1 cellular context compared by ENCODE assay signal in genomic region chr22:44701824-44702478, GRCh38.
TF ChIP-seq lines count a peak whose summit lies in the region.

PRR5 (plus strand) TSS chr22:44702204; CDS start chr22:44702475, 271 bp downstream.

TF ChIP-seq in HepG2, 621 proteins besides CTCF, POLR2A, EP300 and RAD21 (continued from another document):
- TF ChIP-seq ZSCAN5A (CRISPR knock-in tag; IDR thresholded peaks at IDR 0.05; ENCODE audit: borderline replicate concordance), result no peak
- TF ChIP-seq ZNF512 (CRISPR knock-in tag; IDR thresholded peaks at IDR 0.05), result no peak
- no peak for TF ChIP-seq ARHGAP35 (CRISPR knock-in tag; IDR thresholded peaks at IDR 0.05; ENCODE audit: borderline replicate concordance)
- peak; percentile 25; the same call in 1 of the 2 replicates for TF ChIP-seq SPEN (CRISPR knock-in tag; IDR thresholded peaks at IDR 0.05; ENCODE audit: low read depth)
- no peak for TF ChIP-seq FOXP1 (IDR thresholded peaks at IDR 0.05)
- no peak for TF ChIP-seq FOXP1 (CRISPR knock-in tag; IDR thresholded peaks at IDR 0.05)
- no peak for TF ChIP-seq ARNT (IDR thresholded peaks at IDR 0.05)
- no peak for TF ChIP-seq ZSCAN20 (CRISPR knock-in tag; IDR thresholded peaks at IDR 0.05; ENCODE audit: borderline replicate concordance)
- TF ChIP-seq TRAFD1 (CRISPR knock-in tag; IDR thresholded peaks at IDR 0.05; ENCODE audit: borderline replicate concordance), result no peak
- TF ChIP-seq ZNF12 (CRISPR knock-in tag; IDR thresholded peaks at IDR 0.05), result no peak
- TF ChIP-seq HDAC2 (CRISPR knock-in tag; IDR thresholded peaks at IDR 0.05), result no peak
- TF ChIP-seq KLF6 (CRISPR knock-in tag; IDR thresholded peaks at IDR 0.05), result peak; percentile 49; the same call in 1 of the 2 replicates
- no peak for TF ChIP-seq HDAC1 (CRISPR knock-in tag; IDR thresholded peaks at IDR 0.05)
- TF ChIP-seq AFF4 (CRISPR knock-in tag; IDR thresholded peaks at IDR 0.05), result no peak
- TF ChIP-seq MEIS1 (CRISPR knock-in tag; IDR thresholded peaks at IDR 0.05; ENCODE audit: borderline replicate concordance), result no peak
- no peak for TF ChIP-seq SNAI1 (CRISPR knock-in tag; IDR thresholded peaks at IDR 0.05; ENCODE audit: borderline replicate concordance)
- no peak for TF ChIP-seq ZNF558 (CRISPR knock-in tag; IDR thresholded peaks at IDR 0.05; ENCODE audit: borderline replicate concordance)
